ENCODE assay signal across 1 cellular context in genomic region chr17:61253937-61254677, GRCh38.
TF ChIP-seq lines count a peak whose summit lies in the region.

No MANE protein-coding gene starts in this region.

TF ChIP-seq in WTC11, 78 proteins besides CTCF, POLR2A, EP300 and RAD21 (continued from another document):
- TF ChIP-seq ZNF425 (CRISPR knock-in tag; conservative IDR thresholded peaks at IDR 0.05), result no peak
- TF ChIP-seq NFATC4 (CRISPR knock-in tag; IDR thresholded peaks at IDR 0.05), result no peak
- no peak for TF ChIP-seq ATF1 (CRISPR knock-in tag; IDR thresholded peaks at IDR 0.05)
- no peak for TF ChIP-seq ESRRA (CRISPR knock-in tag; IDR thresholded peaks at IDR 0.05; ENCODE audit: borderline replicate concordance)
- TF ChIP-seq USF2 (CRISPR knock-in tag; IDR thresholded peaks at IDR 0.05), result no peak
- no peak for TF ChIP-seq SP1 (CRISPR knock-in tag; conservative IDR thresholded peaks at IDR 0.05)
- TF ChIP-seq ZBTB43 (CRISPR knock-in tag; IDR thresholded peaks at IDR 0.05), result no peak
